In the genomic region with DNA sequence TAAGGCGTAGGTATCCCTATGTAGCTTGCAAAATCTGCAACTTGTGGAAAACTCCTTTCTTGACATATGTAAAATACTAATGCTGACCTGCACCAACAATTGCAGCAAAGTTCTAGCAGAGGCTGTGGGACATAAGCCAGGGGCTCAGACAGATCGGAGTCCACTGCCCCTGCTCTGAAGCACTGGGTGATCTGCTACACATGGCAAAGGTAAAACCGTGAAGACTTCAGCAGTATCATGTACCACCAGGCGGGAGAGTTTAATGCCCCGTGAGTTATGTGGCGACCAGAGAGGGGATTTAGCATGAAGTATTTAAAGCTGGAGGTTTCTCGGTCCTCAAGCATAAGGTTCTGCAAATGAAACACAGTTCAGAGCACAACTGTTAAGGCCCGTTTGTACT, we compare ENCODE assay signal across 23 cellular contexts.
"Had no signal": no experiment of that assay in that cellular context is flagged by ENCODE, and none has a peak within 500 bp of the region (broad histone marks: within the 10 kb centered on the region; RNA-seq: fewer than 3 reads in every experiment).

No MANE protein-coding gene starts in this region.

- H3K27ac ChIP-seq: colonic mucosa, foreskin keratinocyte, pancreas, psoas muscle, spleen, stomach, thoracic aorta had no signal

- H3K27ac Mint-ChIP-seq: naive thymus-derived CD8-positive, alpha-beta T cell; stimulated activated naive B cell treated with anti-CD40 and anti-IgM and Interleukin-4, amounts not matched to agents 10 μg/mL and 1 μg/mL and 100 μg/mL, for 72 hours had no signal

- H3K9me3 ChIP-seq: colonic mucosa, mucosa of descending colon, pancreas, psoas muscle, spleen, stomach, thoracic aorta had no signal

- H3K4me1 Mint-ChIP-seq: naive thymus-derived CD8-positive, alpha-beta T cell; stimulated activated naive B cell treated with anti-CD40 and anti-IgM and Interleukin-4, amounts not matched to agents 10 μg/mL and 1 μg/mL and 100 μg/mL, for 72 hours had no signal

- H3K36me3 Mint-ChIP-seq: naive thymus-derived CD8-positive, alpha-beta T cell; stimulated activated naive B cell treated with anti-CD40 and anti-IgM and Interleukin-4, amounts not matched to agents 10 μg/mL and 1 μg/mL and 100 μg/mL, for 72 hours had no signal

- H3K4me3 Mint-ChIP-seq: naive thymus-derived CD8-positive, alpha-beta T cell; neural crest cell; stimulated activated naive B cell treated with anti-CD40 and anti-IgM and Interleukin-4, amounts not matched to agents 10 μg/mL and 1 μg/mL and 100 μg/mL, for 72 hours had no signal

- FAIRE-seq: endothelial cell of umbilical vein, kidney, pancreas had no signal

- H3K36me3 ChIP-seq: colonic mucosa, pancreas, spleen, stomach, thoracic aorta had no signal

- H3K9me3 Mint-ChIP-seq: naive thymus-derived CD8-positive, alpha-beta T cell; neural crest cell; stimulated activated naive B cell treated with anti-CD40 and anti-IgM and Interleukin-4, amounts not matched to agents 10 μg/mL and 1 μg/mL and 100 μg/mL, for 72 hours had no signal

- H3K27me3 ChIP-seq: colonic mucosa, foreskin keratinocyte, pancreas, spleen, stomach had no signal

- ATAC-seq: foreskin keratinocyte; left cardiac atrium; mucosa of descending colon; naive thymus-derived CD8-positive, alpha-beta T cell; pancreas; psoas muscle; sciatic nerve; stimulated activated naive B cell treated with anti-CD40 and anti-IgM and Interleukin-4, amounts not matched to agents 10 μg/mL and 1 μg/mL and 100 μg/mL, for 72 hours had no signal

- DNase-seq: colonic mucosa; erythroblast; foreskin keratinocyte; kidney; left cardiac atrium; mucosa of descending colon; naive thymus-derived CD8-positive, alpha-beta T cell; nucleus accumbens; pancreas; psoas muscle; retina; spleen; stimulated activated CD4-positive, alpha-beta T cell treated with anti-CD3 and anti-CD28 coated beads, Interleukin-15, amount 100 ng/mL, for 24 hours; stimulated activated CD4-positive, alpha-beta T cell treated with anti-CD3 and anti-CD28 coated beads, Interleukin-1b, Interleukin-23, amount 100 ng/mL, for 48 hours; stimulated activated CD4-positive, alpha-beta T cell treated with anti-CD3 and anti-CD28 coated beads, Interleukin-4, amount 100 ng/mL, for 24 hours; stimulated activated naive B cell treated with anti-CD40 and anti-IgM and Interleukin-4, amounts not matched to agents 10 μg/mL and 1 μg/mL and 100 μg/mL, for 72 hours; stomach; substantia nigra; trophoblast cell had no signal

- H3K4me3 ChIP-seq: colonic mucosa, mucosa of descending colon, pancreas, psoas muscle, spleen, stomach, thoracic aorta had no signal

- H3K4me1 ChIP-seq: colonic mucosa, foreskin keratinocyte, pancreas, psoas muscle, spleen, stomach had no signal
